ENCODE assay signal across 1 cellular context in the genomic region with DNA sequence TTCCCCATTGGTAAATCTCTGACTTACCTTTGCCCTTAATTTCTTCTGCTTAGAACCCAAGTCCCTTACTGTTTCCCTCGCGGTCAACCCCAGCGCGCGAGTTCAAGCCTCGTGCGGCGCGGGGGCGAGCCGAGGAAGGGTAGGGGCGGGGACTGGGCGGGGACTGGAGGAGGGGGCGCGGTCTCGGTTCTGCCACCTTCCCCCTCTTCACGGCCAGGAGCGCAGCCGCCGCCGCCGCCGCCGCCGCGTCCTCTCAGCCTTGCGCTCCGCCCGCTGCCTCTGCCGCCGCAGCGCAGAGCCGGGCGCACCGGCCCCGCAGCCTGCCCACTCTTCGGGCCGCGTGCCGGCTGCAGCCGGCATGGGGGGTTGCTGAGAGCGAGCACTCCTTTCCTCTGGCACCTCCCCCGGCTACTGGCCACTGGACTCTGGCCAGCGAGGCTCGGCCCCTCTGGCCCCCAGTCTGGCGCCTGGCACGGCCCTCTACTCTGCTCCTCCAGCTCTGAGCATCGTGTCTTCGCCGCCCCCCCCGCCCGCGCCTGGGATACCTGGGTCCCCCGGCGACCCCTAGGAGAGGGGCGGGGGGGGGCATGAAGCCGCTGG.
TF ChIP-seq lines count a peak whose summit lies in the region.

A gene with protein sequence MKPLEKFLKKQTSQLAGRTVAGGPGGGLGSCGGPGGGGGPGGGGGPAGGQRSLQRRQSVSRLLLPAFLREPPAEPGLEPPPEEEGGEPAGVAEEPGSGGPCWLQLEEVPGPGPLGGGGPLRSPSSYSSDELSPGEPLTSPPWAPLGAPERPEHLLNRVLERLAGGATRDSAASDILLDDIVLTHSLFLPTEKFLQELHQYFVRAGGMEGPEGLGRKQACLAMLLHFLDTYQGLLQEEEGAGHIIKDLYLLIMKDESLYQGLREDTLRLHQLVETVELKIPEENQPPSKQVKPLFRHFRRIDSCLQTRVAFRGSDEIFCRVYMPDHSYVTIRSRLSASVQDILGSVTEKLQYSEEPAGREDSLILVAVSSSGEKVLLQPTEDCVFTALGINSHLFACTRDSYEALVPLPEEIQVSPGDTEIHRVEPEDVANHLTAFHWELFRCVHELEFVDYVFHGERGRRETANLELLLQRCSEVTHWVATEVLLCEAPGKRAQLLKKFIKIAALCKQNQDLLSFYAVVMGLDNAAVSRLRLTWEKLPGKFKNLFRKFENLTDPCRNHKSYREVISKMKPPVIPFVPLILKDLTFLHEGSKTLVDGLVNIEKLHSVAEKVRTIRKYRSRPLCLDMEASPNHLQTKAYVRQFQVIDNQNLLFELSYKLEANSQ (plus strand): TSS at position 196 of the 600 bp plus-strand sequence. CDS start 392 bp downstream, at position 588.

TF ChIP-seq in K562, 482 proteins besides CTCF, POLR2A, EP300 and RAD21 (continued from another document and continues in another):
- TF ChIP-seq, protein P1, sequence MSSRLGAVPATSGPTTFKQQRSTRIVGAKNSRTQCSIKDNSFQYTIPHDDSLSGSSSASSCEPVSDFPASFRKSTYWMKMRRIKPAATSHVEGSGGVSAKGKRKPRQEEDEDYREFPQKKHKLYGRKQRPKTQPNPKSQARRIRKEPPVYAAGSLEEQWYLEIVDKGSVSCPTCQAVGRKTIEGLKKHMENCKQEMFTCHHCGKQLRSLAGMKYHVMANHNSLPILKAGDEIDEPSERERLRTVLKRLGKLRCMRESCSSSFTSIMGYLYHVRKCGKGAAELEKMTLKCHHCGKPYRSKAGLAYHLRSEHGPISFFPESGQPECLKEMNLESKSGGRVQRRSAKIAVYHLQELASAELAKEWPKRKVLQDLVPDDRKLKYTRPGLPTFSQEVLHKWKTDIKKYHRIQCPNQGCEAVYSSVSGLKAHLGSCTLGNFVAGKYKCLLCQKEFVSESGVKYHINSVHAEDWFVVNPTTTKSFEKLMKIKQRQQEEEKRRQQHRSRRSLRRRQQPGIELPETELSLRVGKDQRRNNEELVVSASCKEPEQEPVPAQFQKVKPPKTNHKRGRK (tag; IDR thresholded peaks at IDR 0.05) = no peak
- TF ChIP-seq POLR2H (tag; IDR thresholded peaks at IDR 0.05; ENCODE audit: low read depth) (no peak), SIRT6 (IDR thresholded peaks at IDR 0.05; ENCODE audit: low read depth, low read length) (no peak), RBM39 (optimal IDR thresholded peaks at IDR 0.05; ENCODE audit: low read depth, low read length) (no peak), ZBTB7A (IDR thresholded peaks at IDR 0.05; ENCODE audit: borderline replicate concordance, control insufficient read depth, low read depth, low read length) (peak; percentile 34; the same call in 1 of the 2 replicates), ZC3H8 (IDR thresholded peaks at IDR 0.05) (no peak), FOXJ2 (tag; IDR thresholded peaks at IDR 0.05) (no peak), ZNF707 (CRISPR knock-in tag; conservative IDR thresholded peaks at IDR 0.05) (no peak), SMARCA5 (IDR thresholded peaks at IDR 0.05) (no peak), ZNF77 (CRISPR knock-in tag; IDR thresholded peaks at IDR 0.05) (no peak), ZBTB17 (CRISPR knock-in tag; IDR thresholded peaks at IDR 0.05) (no peak), SMAD1 (IDR thresholded peaks at IDR 0.05; ENCODE audit: low read depth, low read length, partially characterized antibody) (no peak), FOXA1 (IDR thresholded peaks at IDR 0.05; ENCODE audit: borderline replicate concordance) (no peak), CEBPG (CRISPR knock-in tag; IDR thresholded peaks at IDR 0.05) (no peak), CEBPG (tag; conservative IDR thresholded peaks at IDR 0.05 in 1 of 2, IDR thresholded peaks at IDR 0.05 in 1 of 2) (no peak), ZNF3 (CRISPR knock-in tag; IDR thresholded peaks at IDR 0.05) (no peak), DMBX1 (CRISPR knock-in tag; IDR thresholded peaks at IDR 0.05; ENCODE audit: borderline replicate concordance) (no peak), ZNF121 (CRISPR knock-in tag; conservative IDR thresholded peaks at IDR 0.05) (no peak), ERF (CRISPR knock-in tag; IDR thresholded peaks at IDR 0.05) (no peak), KDM2B (CRISPR knock-in tag; IDR thresholded peaks at IDR 0.05) (no peak), JUNB (CRISPR knock-in tag; conservative IDR thresholded peaks at IDR 0.05) (no peak), ZKSCAN8 (CRISPR knock-in tag; IDR thresholded peaks at IDR 0.05) (no peak), NR2C1 (IDR thresholded peaks at IDR 0.05) (no peak), NR2C1 (tag; IDR thresholded peaks at IDR 0.05) (no peak), ZNF668 (CRISPR knock-in tag; IDR thresholded peaks at IDR 0.05) (no peak), KLF13 (tag; IDR thresholded peaks at IDR 0.05; ENCODE audit: borderline replicate concordance, low read depth) (no peak), NR1H2 (CRISPR knock-in tag; IDR thresholded peaks at IDR 0.05) (no peak), SREBF2 (CRISPR knock-in tag; IDR thresholded peaks at IDR 0.05) (no peak), BDP1 (IDR thresholded peaks at IDR 0.05; ENCODE audit: insufficient read depth, insufficient read length) (no peak), MEF2D (tag; conservative IDR thresholded peaks at IDR 0.05; ENCODE audit: low read depth) (no peak), GATAD2B (IDR thresholded peaks at IDR 0.05; ENCODE audit: borderline replicate concordance) (0 out of 2 replicates have a peak, but pooled peaks have one; percentile 54), RBBP5 (IDR thresholded peaks at IDR 0.05; ENCODE audit: borderline replicate concordance, insufficient read depth, low read length, poor library complexity, severe bottlenecking) (no peak), SRSF1 (IDR thresholded peaks at IDR 0.05; ENCODE audit: low read depth, low read length) (no peak), GTF2F1 (IDR thresholded peaks at IDR 0.05; ENCODE audit: low read depth, low read length) (no peak)
- TF ChIP-seq, protein P2, sequence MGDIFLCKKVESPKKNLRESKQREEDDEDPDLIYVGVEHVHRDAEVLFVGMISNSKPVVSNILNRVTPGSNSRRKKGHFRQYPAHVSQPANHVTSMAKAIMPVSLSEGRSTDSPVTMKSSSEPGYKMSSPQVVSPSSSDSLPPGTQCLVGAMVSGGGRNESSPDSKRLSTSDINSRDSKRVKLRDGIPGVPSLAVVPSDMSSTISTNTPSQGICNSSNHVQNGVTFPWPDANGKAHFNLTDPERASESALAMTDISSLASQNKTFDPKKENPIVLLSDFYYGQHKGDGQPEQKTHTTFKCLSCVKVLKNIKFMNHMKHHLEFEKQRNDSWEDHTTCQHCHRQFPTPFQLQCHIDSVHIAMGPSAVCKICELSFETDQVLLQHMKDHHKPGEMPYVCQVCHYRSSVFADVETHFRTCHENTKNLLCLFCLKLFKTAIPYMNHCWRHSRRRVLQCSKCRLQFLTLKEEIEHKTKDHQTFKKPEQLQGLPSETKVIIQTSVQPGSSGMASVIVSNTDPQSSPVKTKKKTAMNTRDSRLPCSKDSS (IDR thresholded peaks at IDR 0.05; ENCODE audit: low read depth, partially characterized antibody) = no peak
- TF ChIP-seq, protein P3, sequence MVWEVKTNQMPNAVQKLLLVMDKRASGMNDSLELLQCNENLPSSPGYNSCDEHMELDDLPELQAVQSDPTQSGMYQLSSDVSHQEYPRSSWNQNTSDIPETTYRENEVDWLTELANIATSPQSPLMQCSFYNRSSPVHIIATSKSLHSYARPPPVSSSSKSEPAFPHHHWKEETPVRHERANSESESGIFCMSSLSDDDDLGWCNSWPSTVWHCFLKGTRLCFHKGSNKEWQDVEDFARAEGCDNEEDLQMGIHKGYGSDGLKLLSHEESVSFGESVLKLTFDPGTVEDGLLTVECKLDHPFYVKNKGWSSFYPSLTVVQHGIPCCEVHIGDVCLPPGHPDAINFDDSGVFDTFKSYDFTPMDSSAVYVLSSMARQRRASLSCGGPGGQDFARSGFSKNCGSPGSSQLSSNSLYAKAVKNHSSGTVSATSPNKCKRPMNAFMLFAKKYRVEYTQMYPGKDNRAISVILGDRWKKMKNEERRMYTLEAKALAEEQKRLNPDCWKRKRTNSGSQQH (CRISPR knock-in tag; IDR thresholded peaks at IDR 0.05) = no peak
- TF ChIP-seq, protein P4, sequence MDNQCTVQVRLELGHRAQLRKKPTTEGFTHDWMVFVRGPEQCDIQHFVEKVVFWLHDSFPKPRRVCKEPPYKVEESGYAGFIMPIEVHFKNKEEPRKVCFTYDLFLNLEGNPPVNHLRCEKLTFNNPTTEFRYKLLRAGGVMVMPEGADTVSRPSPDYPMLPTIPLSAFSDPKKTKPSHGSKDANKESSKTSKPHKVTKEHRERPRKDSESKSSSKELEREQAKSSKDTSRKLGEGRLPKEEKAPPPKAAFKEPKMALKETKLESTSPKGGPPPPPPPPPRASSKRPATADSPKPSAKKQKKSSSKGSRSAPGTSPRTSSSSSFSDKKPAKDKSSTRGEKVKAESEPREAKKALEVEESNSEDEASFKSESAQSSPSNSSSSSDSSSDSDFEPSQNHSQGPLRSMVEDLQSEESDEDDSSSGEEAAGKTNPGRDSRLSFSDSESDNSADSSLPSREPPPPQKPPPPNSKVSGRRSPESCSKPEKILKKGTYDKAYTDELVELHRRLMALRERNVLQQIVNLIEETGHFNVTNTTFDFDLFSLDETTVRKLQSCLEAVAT (IDR thresholded peaks at IDR 0.05) = no peak
- TF ChIP-seq, protein P5, sequence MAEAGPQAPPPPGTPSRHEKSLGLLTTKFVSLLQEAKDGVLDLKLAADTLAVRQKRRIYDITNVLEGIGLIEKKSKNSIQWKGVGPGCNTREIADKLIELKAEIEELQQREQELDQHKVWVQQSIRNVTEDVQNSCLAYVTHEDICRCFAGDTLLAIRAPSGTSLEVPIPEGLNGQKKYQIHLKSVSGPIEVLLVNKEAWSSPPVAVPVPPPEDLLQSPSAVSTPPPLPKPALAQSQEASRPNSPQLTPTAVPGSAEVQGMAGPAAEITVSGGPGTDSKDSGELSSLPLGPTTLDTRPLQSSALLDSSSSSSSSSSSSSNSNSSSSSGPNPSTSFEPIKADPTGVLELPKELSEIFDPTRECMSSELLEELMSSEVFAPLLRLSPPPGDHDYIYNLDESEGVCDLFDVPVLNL (CRISPR knock-in tag; IDR thresholded peaks at IDR 0.05; ENCODE audit: low read depth) = no peak
- TF ChIP-seq, protein P6, sequence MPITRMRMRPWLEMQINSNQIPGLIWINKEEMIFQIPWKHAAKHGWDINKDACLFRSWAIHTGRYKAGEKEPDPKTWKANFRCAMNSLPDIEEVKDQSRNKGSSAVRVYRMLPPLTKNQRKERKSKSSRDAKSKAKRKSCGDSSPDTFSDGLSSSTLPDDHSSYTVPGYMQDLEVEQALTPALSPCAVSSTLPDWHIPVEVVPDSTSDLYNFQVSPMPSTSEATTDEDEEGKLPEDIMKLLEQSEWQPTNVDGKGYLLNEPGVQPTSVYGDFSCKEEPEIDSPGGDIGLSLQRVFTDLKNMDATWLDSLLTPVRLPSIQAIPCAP (CRISPR knock-in tag; IDR thresholded peaks at IDR 0.05; ENCODE audit: borderline replicate concordance) = no peak
- TF ChIP-seq, protein P7, sequence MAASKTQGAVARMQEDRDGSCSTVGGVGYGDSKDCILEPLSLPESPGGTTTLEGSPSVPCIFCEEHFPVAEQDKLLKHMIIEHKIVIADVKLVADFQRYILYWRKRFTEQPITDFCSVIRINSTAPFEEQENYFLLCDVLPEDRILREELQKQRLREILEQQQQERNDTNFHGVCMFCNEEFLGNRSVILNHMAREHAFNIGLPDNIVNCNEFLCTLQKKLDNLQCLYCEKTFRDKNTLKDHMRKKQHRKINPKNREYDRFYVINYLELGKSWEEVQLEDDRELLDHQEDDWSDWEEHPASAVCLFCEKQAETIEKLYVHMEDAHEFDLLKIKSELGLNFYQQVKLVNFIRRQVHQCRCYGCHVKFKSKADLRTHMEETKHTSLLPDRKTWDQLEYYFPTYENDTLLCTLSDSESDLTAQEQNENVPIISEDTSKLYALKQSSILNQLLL (CRISPR knock-in tag; IDR thresholded peaks at IDR 0.05; ENCODE audit: borderline replicate concordance) = no peak
- TF ChIP-seq, protein P8, sequence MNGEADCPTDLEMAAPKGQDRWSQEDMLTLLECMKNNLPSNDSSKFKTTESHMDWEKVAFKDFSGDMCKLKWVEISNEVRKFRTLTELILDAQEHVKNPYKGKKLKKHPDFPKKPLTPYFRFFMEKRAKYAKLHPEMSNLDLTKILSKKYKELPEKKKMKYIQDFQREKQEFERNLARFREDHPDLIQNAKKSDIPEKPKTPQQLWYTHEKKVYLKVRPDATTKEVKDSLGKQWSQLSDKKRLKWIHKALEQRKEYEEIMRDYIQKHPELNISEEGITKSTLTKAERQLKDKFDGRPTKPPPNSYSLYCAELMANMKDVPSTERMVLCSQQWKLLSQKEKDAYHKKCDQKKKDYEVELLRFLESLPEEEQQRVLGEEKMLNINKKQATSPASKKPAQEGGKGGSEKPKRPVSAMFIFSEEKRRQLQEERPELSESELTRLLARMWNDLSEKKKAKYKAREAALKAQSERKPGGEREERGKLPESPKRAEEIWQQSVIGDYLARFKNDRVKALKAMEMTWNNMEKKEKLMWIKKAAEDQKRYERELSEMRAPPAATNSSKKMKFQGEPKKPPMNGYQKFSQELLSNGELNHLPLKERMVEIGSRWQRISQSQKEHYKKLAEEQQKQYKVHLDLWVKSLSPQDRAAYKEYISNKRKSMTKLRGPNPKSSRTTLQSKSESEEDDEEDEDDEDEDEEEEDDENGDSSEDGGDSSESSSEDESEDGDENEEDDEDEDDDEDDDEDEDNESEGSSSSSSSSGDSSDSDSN (IDR thresholded peaks at IDR 0.05; ENCODE audit: borderline replicate concordance in 1 of 2, low read depth in 2 of 2, low read length in 2 of 2) = no peak
- TF ChIP-seq, protein P9, sequence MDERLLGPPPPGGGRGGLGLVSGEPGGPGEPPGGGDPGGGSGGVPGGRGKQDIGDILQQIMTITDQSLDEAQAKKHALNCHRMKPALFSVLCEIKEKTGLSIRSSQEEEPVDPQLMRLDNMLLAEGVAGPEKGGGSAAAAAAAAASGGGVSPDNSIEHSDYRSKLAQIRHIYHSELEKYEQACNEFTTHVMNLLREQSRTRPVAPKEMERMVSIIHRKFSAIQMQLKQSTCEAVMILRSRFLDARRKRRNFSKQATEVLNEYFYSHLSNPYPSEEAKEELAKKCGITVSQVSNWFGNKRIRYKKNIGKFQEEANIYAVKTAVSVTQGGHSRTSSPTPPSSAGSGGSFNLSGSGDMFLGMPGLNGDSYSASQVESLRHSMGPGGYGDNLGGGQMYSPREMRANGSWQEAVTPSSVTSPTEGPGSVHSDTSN (CRISPR knock-in tag; IDR thresholded peaks at IDR 0.05; ENCODE audit: low read depth) = no peak
- TF ChIP-seq, protein P9 (tag; conservative IDR thresholded peaks at IDR 0.05; ENCODE audit: low read depth) = no peak
- TF ChIP-seq, protein P10, sequence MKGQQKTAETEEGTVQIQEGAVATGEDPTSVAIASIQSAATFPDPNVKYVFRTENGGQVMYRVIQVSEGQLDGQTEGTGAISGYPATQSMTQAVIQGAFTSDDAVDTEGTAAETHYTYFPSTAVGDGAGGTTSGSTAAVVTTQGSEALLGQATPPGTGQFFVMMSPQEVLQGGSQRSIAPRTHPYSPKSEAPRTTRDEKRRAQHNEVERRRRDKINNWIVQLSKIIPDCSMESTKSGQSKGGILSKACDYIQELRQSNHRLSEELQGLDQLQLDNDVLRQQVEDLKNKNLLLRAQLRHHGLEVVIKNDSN (CRISPR knock-in tag; IDR thresholded peaks at IDR 0.05) = no peak
